In the genomic region with DNA sequence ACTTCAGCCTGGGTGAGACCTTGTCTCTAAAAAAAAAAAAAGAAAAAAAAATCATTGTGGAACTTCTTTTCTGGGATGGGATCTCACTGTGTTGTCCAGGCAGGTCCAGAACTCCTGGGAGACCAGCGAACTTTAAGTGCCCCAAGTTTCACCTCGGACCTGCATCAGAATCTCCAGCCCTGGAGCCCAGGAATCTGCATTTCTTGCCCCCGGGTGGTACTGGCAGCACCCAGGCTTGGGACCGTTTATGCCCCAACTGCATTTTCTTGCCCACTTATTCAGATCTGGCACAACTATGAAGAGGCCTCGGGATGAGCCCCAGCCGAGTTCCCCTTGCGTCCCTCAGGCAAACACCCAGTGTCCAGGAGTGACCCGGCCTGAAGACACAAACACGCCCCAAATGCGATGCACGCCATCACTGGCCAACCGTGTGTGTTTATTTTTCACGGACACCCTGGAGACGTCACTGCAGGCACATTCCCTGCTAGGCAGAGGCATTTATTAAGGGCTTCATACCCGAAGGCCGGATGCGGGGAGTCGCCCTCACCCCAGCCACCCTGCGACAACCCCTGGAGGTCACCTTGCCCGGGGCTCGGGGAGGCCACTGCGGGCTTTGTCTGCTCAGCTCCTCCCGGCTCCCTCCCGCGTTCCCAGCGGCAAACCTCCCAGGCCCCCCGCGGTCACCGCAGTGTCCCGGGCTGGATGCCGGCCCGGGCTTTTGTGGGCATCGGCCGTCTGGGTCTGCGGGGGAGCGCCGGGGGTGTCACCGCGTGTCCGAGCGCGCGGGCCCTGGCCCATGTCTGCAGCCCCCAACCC, we compare ENCODE assay signal across 8 cellular contexts. TPM values are rescaled to one million over a fixed set of nuclear protein-coding genes. Genes with fewer than 3 reads are reported as not detected.
DNase-seq lines count a peak whose midpoint lies in the region; ATAC-seq and TF ChIP-seq lines count a peak whose summit lies in the region.

No MANE protein-coding gene starts in this region.

- no peak for TF ChIP-seq EP300 in tibial nerve (IDR thresholded peaks at IDR 0.05)

- H4K20me1 ChIP-seq in PC-9 (ENCODE audit: insufficient read depth) = no peaks in the 10 kb centered on the region

- no peaks in the 10 kb centered on the region for H3K27me3 ChIP-seq in PC-9 (ENCODE audit: insufficient read depth, low read depth)
- H3K27me3 ChIP-seq in right lobe of liver = no peaks in the 10 kb centered on the region
- H3K27me3 ChIP-seq in tibial nerve = no peaks in the 10 kb centered on the region
- peaks cover 11% of the 10 kb centered on the region for H3K27me3 ChIP-seq in effector memory CD4-positive, alpha-beta T cell (replicated peaks; ENCODE audit: control insufficient read depth, insufficient read depth, low read length, poor library complexity, severe bottlenecking)

- ATAC-seq in right lobe of liver = peak; percentile 74 to 90 (median 80)

- H3K27ac ChIP-seq in PC-9 = no peak overlapping the region
- H3K27ac ChIP-seq in right lobe of liver = peak overlapping the region; percentile 63 to 93 (median 83)
- H3K27ac ChIP-seq in tibial nerve = no peak overlapping the region
- no peak overlapping the region for H3K27ac ChIP-seq in effector memory CD4-positive, alpha-beta T cell (ENCODE audit: insufficient read depth, low read length, poor library complexity, severe bottlenecking)

- peak overlapping the region; percentile 41; the same call in 1 of the 2 replicates for H2AFZ ChIP-seq in PC-9

- peak; percentile 49 for DNase-seq in NCI-H2227 (lab: John Stamatoyannopoulos, UW; ENCODE audit: unreplicated experiment)
- no peak for DNase-seq in NCI-H2227 treated with DMSO at 0.1 percent for 48 hours (lab: John Stamatoyannopoulos, UW)
- peak; percentile 77 to 80 for DNase-seq in PC-9
- peak; percentile 52 for DNase-seq in dermis blood vessel endothelial cell
- peak; percentile 61 to 90 (median 85) for DNase-seq in right lobe of liver
- DNase-seq in tibial nerve (ENCODE audit: low spot score in 2 of 2) = no peak
- DNase-seq in effector memory CD4-positive, alpha-beta T cell = no peak
- no peak for DNase-seq in NCI-H2107 treated with DMSO at 0.1 percent for 48 hours (lab: John Stamatoyannopoulos, UW; ENCODE audit: unreplicated experiment)

- no peaks in the 10 kb centered on the region for H3K79me2 ChIP-seq in PC-9 (ENCODE audit: low read depth)

- WGBS in right lobe of liver (ENCODE audit: insufficient coverage, low coverage, low lambda C conversion rate, missing lambda C conversion rate) = 15% methylated on average over 14 of the region's 43 CpGs
- 16 to 20% methylated on average over 15 to 16 of the region's 43 CpGs for WGBS in tibial nerve, 2 donors

- H3K9me3 ChIP-seq in PC-9 (ENCODE audit: insufficient read depth, low read depth) (no peaks in the 10 kb centered on the region), right lobe of liver (no peaks in the 10 kb centered on the region), tibial nerve (no peaks in the 10 kb centered on the region)
- H3K9me3 ChIP-seq in effector memory CD4-positive, alpha-beta T cell (ENCODE audit: control insufficient read depth, low read length) = no peaks in the 10 kb centered on the region

- TSS peak; percentile 91 for BruUV-seq in PC-9 (replicated peaks; lab: Mats Ljungman, UMichigan)

- peaks cover 27% of the 10 kb centered on the region for H3K4me1 ChIP-seq in PC-9 (replicated peaks; ENCODE audit: insufficient read depth)
- peaks cover 0 to 14% (median 0%) of the 10 kb centered on the region in 4 donors for H3K4me1 ChIP-seq in right lobe of liver
- H3K4me1 ChIP-seq in tibial nerve = peaks cover 0 to 17% (median 6%) of the 10 kb centered on the region in 4 donors
- peaks cover 11% of the 10 kb centered on the region for H3K4me1 ChIP-seq in effector memory CD4-positive, alpha-beta T cell (ENCODE audit: control insufficient read depth, insufficient read depth, low read length, poor library complexity, severe bottlenecking)

- H3K36me3 ChIP-seq in PC-9 (ENCODE audit: low read depth) (no peaks in the 10 kb centered on the region), right lobe of liver (no peaks in the 10 kb centered on the region), tibial nerve (no peaks in the 10 kb centered on the region)
- H3K36me3 ChIP-seq in effector memory CD4-positive, alpha-beta T cell (ENCODE audit: control insufficient read depth, insufficient read depth, low read length) = no peaks in the 10 kb centered on the region

- TF ChIP-seq CTCF in PC-9 (conservative IDR thresholded peaks at IDR 0.05) (no peak), right lobe of liver (IDR thresholded peaks at IDR 0.05) (peak in 1 of 4 donors; percentile 5), tibial nerve (IDR thresholded peaks at IDR 0.05) (no peak)

- H3K9me2 ChIP-seq in PC-9 (ENCODE audit: insufficient read depth) = no peaks in the 10 kb centered on the region

- intact Hi-C loops in PC-9 (cut with micrococcal nuclease; ENCODE audit: unreplicated experiment) (no loop called here), right lobe of liver (cut with DNase I) (loop anchor here in 1 of 2 donors (5.0 kb wide), 1 partner anchor 45 kb away; the partner anchor contains the start of gene TCF25)

- H3F3A ChIP-seq in PC-9 (ENCODE audit: insufficient read depth, low read depth) = peaks cover 18% of the 10 kb centered on the region; the same call in 1 of the 2 replicates

- CTCF ChIA-PET in PC-9 (lab: Charles Lee) = no interaction called here

- H3K4me3 ChIP-seq in PC-9 = peak overlapping the region; percentile 56
- H3K4me3 ChIP-seq in right lobe of liver = peak overlapping the region; percentile 57 to 67 (median 64)
- H3K4me3 ChIP-seq in tibial nerve = peak overlapping the region in 3 of 4 donors; percentile 15 to 49 (median 34)
- H3K4me3 ChIP-seq in effector memory CD4-positive, alpha-beta T cell (ENCODE audit: insufficient read depth, low read depth, low read length, poor library complexity, severe bottlenecking) = no peak overlapping the region

- POLR2A ChIA-PET in PC-9 (lab: Charles Lee; ENCODE audit: unreplicated experiment) = interaction anchor here (1.0 kb wide), 1 partner anchor 46 kb away, joined by 29 read pairs; the partner anchor contains the start of gene TCF25

- H3K4me2 ChIP-seq in PC-9 = peak overlapping the region; percentile 78

- TF ChIP-seq POLR2A in right lobe of liver (IDR thresholded peaks at IDR 0.05) (peak; percentile 59), tibial nerve (IDR thresholded peaks at IDR 0.05) (no peak)

RNA-seq across cellular contexts. Expression of gene SPIRE2, which starts 0.7 kb away (rescaled TPM):
- total RNA-seq in PC-9 (2021) = 34.5 and 48.6 TPM in 2 replicates
- total RNA-seq in dermis blood vessel endothelial cell = 2.1 and 2.7 TPM in 2 replicates
- 1 to 10 TPM; 4.8 to 7.8 (median 6.1) TPM for total RNA-seq in right lobe of liver
- 1 to 10 TPM in 3 of 4 donors, not detected in 1; 1.1 to 7.2 (median 3.1) TPM for total RNA-seq in tibial nerve

RNA-seq across cellular contexts. Expression of gene FANCA, which starts 11.1 kb away (rescaled TPM):
- total RNA-seq in PC-9 (2021) (61.6 and 79.9 TPM in 2 replicates), dermis blood vessel endothelial cell (16.8 and 17.3 TPM in 2 replicates), right lobe of liver (10 to 100 TPM in 1 of 6 experiments, 1 to 10 TPM in 5; 4.5 to 12.7 (median 8.3) TPM), tibial nerve (1 to 10 TPM in 3 of 4 donors, under 1 TPM in 1; 0.98 to 7.8 (median 1.6) TPM)

RNA-seq across cellular contexts. Expression of gene TCF25, which starts 45.8 kb away (rescaled TPM):
- total RNA-seq in PC-9 (2021) (298 and 347 TPM in 2 replicates), dermis blood vessel endothelial cell (170 and 206 TPM in 2 replicates), right lobe of liver (10 to 100 TPM; 66.6 to 91.6 (median 77.9) TPM), tibial nerve (100 to 1,000 TPM; 181 to 350 (median 290) TPM)

Comparison
In these comparisons a context has a peak if more than half of its experiments do, and no peak if none do; other contexts are left out.
1. DNase-seq: peak in NCI-H2227 (single experiment), PC-9 (2 of 2), dermis blood vessel endothelial cell (single experiment) and right lobe of liver (3 of 3); none in NCI-H2227 treated with DMSO at 0.1 percent for 48 hours (single experiment), tibial nerve (0 of 2), effector memory CD4-positive, alpha-beta T cell (0 of 3) and NCI-H2107 treated with DMSO at 0.1 percent for 48 hours (single experiment).
2. H3K27ac ChIP-seq: peak in right lobe of liver (3 of 3); none in PC-9 (single experiment), tibial nerve (0 of 4) and effector memory CD4-positive, alpha-beta T cell (single experiment).